Comparison of ENCODE assay signal across 16 cellular contexts in the genomic region with DNA sequence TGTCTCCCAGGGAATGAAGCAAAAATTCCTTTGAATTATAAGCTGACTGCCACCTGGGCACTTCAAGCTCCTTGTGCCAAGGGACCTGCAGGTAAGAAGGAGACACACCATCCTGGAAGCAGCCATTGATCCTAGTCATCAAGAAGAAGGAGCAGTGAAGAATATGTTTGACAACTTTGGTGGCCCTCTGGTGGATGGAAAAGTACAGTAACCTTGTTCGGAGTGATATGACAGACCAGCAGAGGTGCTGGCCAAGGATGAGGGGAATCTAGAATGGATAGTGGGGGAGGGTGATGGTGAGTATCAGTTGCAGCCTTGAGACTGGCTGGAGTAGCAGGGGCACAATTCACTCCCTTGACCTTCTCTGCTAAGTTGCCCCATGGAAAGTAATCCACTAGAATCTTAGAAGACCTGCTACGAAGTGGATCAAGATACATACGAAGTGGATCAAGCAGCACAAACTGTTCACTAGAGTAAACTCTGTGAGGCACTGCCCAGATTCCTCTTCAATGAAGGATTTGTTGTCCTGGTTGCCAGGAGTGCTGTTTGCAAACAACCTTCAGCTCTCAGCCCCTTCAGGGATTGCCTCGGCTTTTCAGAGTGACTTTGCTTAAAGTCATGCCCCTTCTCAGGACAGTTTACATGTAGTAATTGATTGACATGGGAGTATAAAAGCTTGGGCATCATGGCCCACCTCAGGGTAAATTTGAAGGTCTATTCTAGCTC. TPM values are rescaled to one million over a fixed set of nuclear protein-coding genes. Genes with fewer than 3 reads are reported as not detected.
DNase-seq lines count a peak whose midpoint lies in the region; ATAC-seq, FAIRE-seq and TF ChIP-seq lines count a peak whose summit lies in the region.
"Had no signal": no experiment of that assay in that cellular context is flagged by ENCODE, and none has a peak within 500 bp of the region (broad histone marks: within the 10 kb centered on the region; RNA-seq: fewer than 3 reads in every experiment).

No MANE protein-coding gene starts in this region.

- RAD21 ChIA-PET in GM12878 (lab: Charles Lee; ENCODE audit: unreplicated experiment): interaction anchor here (1.2 kb wide), 1 partner anchor 21 kb away, joined by 3 read pairs; no protein-coding TSS in a partner anchor

- BruUV-seq in GM12878 (replicated peaks; lab: Mats Ljungman, UMichigan): no TSS peak

- SMC1A ChIA-PET in GM12878 (lab: Charles Lee; ENCODE audit: uncharacterized antibody, unreplicated experiment): no interaction called here

- H3K9ac ChIP-seq in Karpas-422 (ENCODE audit: low read length): no peak overlapping the region
- H3K9ac ChIP-seq in GM12878 (ENCODE audit: control insufficient read depth, insufficient read depth, low read length): no peak overlapping the region

- in situ Hi-C loops in GM12878 (cut with MboI): no loop called here

- no peaks in the 10 kb centered on the region for H3K79me2 ChIP-seq in Karpas-422 (ENCODE audit: low read length)
- no peaks in the 10 kb centered on the region for H3K79me2 ChIP-seq in GM12878 (ENCODE audit: control insufficient read depth, insufficient read depth, low read length)

- POLR2A ChIA-PET in GM12878 (lab: Charles Lee): no interaction called here

- no peaks in the 10 kb centered on the region for H3K27me3 ChIP-seq in Karpas-422 (ENCODE audit: low read length)
- no peaks in the 10 kb centered on the region for H3K27me3 ChIP-seq in GM12878 (replicated peaks in 1 of 2; ENCODE audit: control insufficient read depth in 2 of 2, insufficient read depth in 2 of 2, low read length in 1 of 2)
- H3K27me3 ChIP-seq in right lobe of liver: no peaks in the 10 kb centered on the region
- peaks cover 8% of the 10 kb centered on the region for H3K27me3 ChIP-seq in gastroesophageal sphincter
- H3K27me3 ChIP-seq: SJCRH30 had no signal

- H3K4me2 ChIP-seq in Karpas-422 (ENCODE audit: low read depth, low read length, poor library complexity, severe bottlenecking) (no peak overlapping the region), GM12878 (ENCODE audit: control insufficient read depth, insufficient read depth) (no peak overlapping the region)

- no peak for TF ChIP-seq EP300 in GM12878 (IDR thresholded peaks at IDR 0.05; ENCODE audit: borderline replicate concordance in 1 of 2, control insufficient read depth in 1 of 2, low read depth in 2 of 2, low read length in 2 of 2)
- TF ChIP-seq EP300 in gastroesophageal sphincter (IDR thresholded peaks at IDR 0.05): no peak

- no peaks in the 10 kb centered on the region for H3K36me3 ChIP-seq in Karpas-422 (ENCODE audit: insufficient read depth, low read length)
- no peaks in the 10 kb centered on the region for H3K36me3 ChIP-seq in GM12878 (ENCODE audit: control insufficient read depth in 2 of 2, insufficient read depth in 2 of 2, low read length in 1 of 2)
- H3K36me3 ChIP-seq in right lobe of liver: no peaks in the 10 kb centered on the region
- H3K36me3 ChIP-seq in gastroesophageal sphincter: no peaks in the 10 kb centered on the region
- H3K36me3 ChIP-seq: HAP-1, SJCRH30 had no signal

- peak in 2 of 3 experiments; percentile 2 to 10; a peak in 1 of 6 replicates for TF ChIP-seq CTCF in GM12878 (IDR thresholded peaks at IDR 0.05 in 2 of 3, conservative IDR thresholded peaks at IDR 0.05 in 1 of 3; ENCODE audit: control insufficient read depth in 2 of 3, extremely low read depth in 1 of 3, insufficient read depth in 1 of 3, low read depth in 3 of 3, low read length in 3 of 3)
- TF ChIP-seq CTCF in right lobe of liver (IDR thresholded peaks at IDR 0.05): peak in 3 of 4 donors; percentile 10 to 30 (median 10)
- no peak for TF ChIP-seq CTCF in gastroesophageal sphincter (IDR thresholded peaks at IDR 0.05)

- FAIRE-seq in GM12878 (lab: Jason Lieb, UNC): no peak

- no peaks in the 10 kb centered on the region for H3K9me3 ChIP-seq in Karpas-422 (ENCODE audit: low read length)
- H3K9me3 ChIP-seq in GM12878 (replicated peaks; ENCODE audit: control insufficient read depth, insufficient read depth, low read length): no peaks in the 10 kb centered on the region
- H3K9me3 ChIP-seq in right lobe of liver: no peaks in the 10 kb centered on the region
- no peaks in the 10 kb centered on the region for H3K9me3 ChIP-seq in gastroesophageal sphincter
- H3K9me3 ChIP-seq: HAP-1, SJCRH30 had no signal

- peak; percentile 24 for DNase-seq in ELR (ENCODE audit: low read depth)
- peak; percentile 52 for DNase-seq in Karpas-422
- no peak for DNase-seq in GM12878 (ENCODE audit: low read depth, low spot score)
- DNase-seq in right lobe of liver: no peak
- no peak for DNase-seq in AG20443 (ENCODE audit: low spot score)
- no peak for DNase-seq in ureter (ENCODE audit: low spot score)
- DNase-seq: activated CD4-positive, alpha-beta T cell treated with anti-CD3 and anti-CD28 coated beads, Interleukin-2, amount 50 U/mL, for 4 hours; effector CD4-positive, alpha-beta T cell; naive thymus-derived CD8-positive, alpha-beta T cell; NCI-H1436 treated with DMSO at 0.1 percent for 48 hours; stimulated activated naive CD4-positive, alpha-beta T cell treated with Interleukin-2 at 50 U/mL for 16 hours had no signal

- TF ChIP-seq RAD21 in GM12878 (IDR thresholded peaks at IDR 0.05; ENCODE audit: insufficient read depth, low read depth, low read length): no peak

- no peaks in the 10 kb centered on the region for H3K9me2 ChIP-seq in Karpas-422 (replicated peaks; ENCODE audit: insufficient read depth, low read length)

- WGBS in GM12878 (ENCODE audit: insufficient coverage, insufficient replicate concordance, low lambda C conversion rate, missing lambda C conversion rate): 1% methylated on average over 4 of the region's 4 CpGs
- WGBS in right lobe of liver (ENCODE audit: insufficient coverage, low coverage, low lambda C conversion rate, missing lambda C conversion rate): 24% methylated on average over 2 of the region's 4 CpGs
- WGBS in gastroesophageal sphincter (ENCODE audit: low coverage in 1 of 2), 2 donors: 17 to 46% methylated on average over 1 to 3 of the region's 4 CpGs

- ATAC-seq in GM12878: no peak
- ATAC-seq in right lobe of liver: peak in 1 of 4 donors; percentile 17
- no peak for ATAC-seq in HG03460 (IDR thresholded peaks at IDR 0.05; ENCODE audit: unreplicated experiment)
- no peak for ATAC-seq in gastroesophageal sphincter
- ATAC-seq: activated naive CD4-positive, alpha-beta T cell treated with anti-CD3 and anti-CD28 coated beads, Interleukin-2, amount 50 U/mL, for 72 hours; naive thymus-derived CD8-positive, alpha-beta T cell had no signal

- H2AFZ ChIP-seq in Karpas-422 (ENCODE audit: low read length): no peak overlapping the region
- no peak overlapping the region for H2AFZ ChIP-seq in GM12878 (ENCODE audit: control insufficient read depth, low read depth, low read length)

- H3K4me1 ChIP-seq in Karpas-422 (ENCODE audit: low read length) (no peaks in the 10 kb centered on the region), GM12878 (ENCODE audit: control insufficient read depth, insufficient read depth, low read length) (no peaks in the 10 kb centered on the region), right lobe of liver (peaks cover 0 to 6% (median 0%) of the 10 kb centered on the region in 4 donors), gastroesophageal sphincter (no peaks in the 10 kb centered on the region)
- H3K4me1 ChIP-seq: HAP-1, SJCRH30 had no signal

- H3K27ac ChIP-seq in Karpas-422 (ENCODE audit: low read length) (no peak overlapping the region), GM12878 (ENCODE audit: control insufficient read depth, insufficient read depth) (no peak overlapping the region), right lobe of liver (no peak overlapping the region), gastroesophageal sphincter (no peak overlapping the region)
- H3K27ac ChIP-seq: SJCRH30 had no signal

- intact Hi-C loops in GM12878 (cut with micrococcal nuclease; ENCODE audit: unreplicated experiment): no loop called here
- intact Hi-C loops in right lobe of liver (cut with DNase I): no loop called here

- H4K20me1 ChIP-seq in Karpas-422 (ENCODE audit: insufficient read depth, low read depth, low read length) (no peaks in the 10 kb centered on the region), GM12878 (ENCODE audit: control insufficient read depth, insufficient read depth) (no peaks in the 10 kb centered on the region)

- TF ChIP-seq POLR2A in GM12878 (IDR thresholded peaks at IDR 0.05; ENCODE audit: low read depth, low read length) (no peak), right lobe of liver (IDR thresholded peaks at IDR 0.05) (no peak), gastroesophageal sphincter (IDR thresholded peaks at IDR 0.05) (no peak)

- CTCF ChIA-PET in GM12878 (lab: Yijun Ruan, JAX): interaction anchor here (1.1 to 4.3 kb wide), 4 partner anchors 16 to 673 kb away, joined by 3 to 19 read pairs (median 4); no protein-coding TSS in a partner anchor

- no peak overlapping the region for H3K4me3 ChIP-seq in Karpas-422 (ENCODE audit: low read length)
- H3K4me3 ChIP-seq in GM12878: no peak overlapping the region
- no peak overlapping the region for H3K4me3 ChIP-seq in right lobe of liver
- no peak overlapping the region for H3K4me3 ChIP-seq in gastroesophageal sphincter
- H3K4me3 ChIP-seq: HAP-1, SJCRH30 had no signal

RNA-seq across cellular contexts. Expression of gene ORC5, which starts 44.8 kb away (rescaled TPM):
- total RNA-seq in Karpas-422 (2014; rRNA removed; shearing (Covaris generic); ENCODE audit: low replicate concordance): 21.9 and 50.8 TPM in 2 replicates
- total RNA-seq in GM12878 (2013; cell fraction: nucleolus; rRNA removed): 54.7 and 55.9 TPM in 2 replicates
- total RNA-seq in GM12878 (2014; rRNA removed) (28.4 and 29.8 TPM in 2 replicates), GM12878 (2014; rRNA removed; fragmentation: Illumina TruSeq; extraction: Trizol) (26.0 and 27.5 TPM in 2 replicates), GM12878 (2021) (28.1 TPM in 2 replicates), right lobe of liver (10 to 100 TPM in 5 of 6 experiments, 1 to 10 TPM in 1; 6.7 to 16.6 (median 12.4) TPM), ureter (26.4 TPM), gastroesophageal sphincter (10 to 100 TPM; 18.3 to 45.3 (median 30.3) TPM)
- 7.2 TPM for polyA plus RNA-seq in GM12878 (2011; ENCODE audit: low read depth)
- polyA plus RNA-seq in GM12878 (2011; rRNA removed) (14.8 and 17.9 TPM in 2 replicates), GM12878 (2014; fragmentation: Illumina TruSeq; extraction: Trizol) (32.3 and 40.1 TPM in 2 replicates), GM12878 (2014; fragmentation: Nextera tagmentation; extraction: Ambion mirVana) (10 to 100 TPM; 42.2 to 58.6 TPM), GM12878 (2014; rRNA removed) (19.1 and 22.8 TPM in 2 replicates), GM12878 (2016; fragmentation: Nextera tagmentation; extraction: Ambion mirVana) (10 to 100 TPM; 51.4 TPM)
- polyA plus RNA-seq in GM12878 (2011; cell fraction: cytosol; rRNA removed): 10.6 and 10.9 TPM in 2 replicates
- polyA plus RNA-seq in GM12878 (2011; cell fraction: nucleus; rRNA removed): 9.7 and 18.7 TPM in 2 replicates
- 13.9 and 15.7 TPM in 2 replicates for polyA plus RNA-seq in GM12878 (2012)
- 12.6 and 16.2 TPM in 2 replicates for polyA minus RNA-seq in GM12878 (2011; rRNA and poly(A)+ RNA removed)
- 6.1 and 6.9 TPM in 2 replicates for polyA minus RNA-seq in GM12878 (2011; cell fraction: cytosol; rRNA and poly(A)+ RNA removed)
- 23.7 and 40.7 TPM in 2 replicates for polyA minus RNA-seq in GM12878 (2011; cell fraction: nucleus; rRNA and poly(A)+ RNA removed)

Comparison
In these comparisons a context has a peak if more than half of its experiments do, and no peak if none do; other contexts are left out.
1. DNase-seq: peak in ELR (single experiment) and Karpas-422 (single experiment); none in GM12878 (single experiment), right lobe of liver (0 of 3), AG20443 (single experiment) and ureter (single experiment).
2. CTCF ChIP-seq: peak in GM12878 (2 of 3) and right lobe of liver (3 of 4); none in gastroesophageal sphincter (0 of 4).